ENCODE assay signal across 20 cellular contexts in the genomic region with DNA sequence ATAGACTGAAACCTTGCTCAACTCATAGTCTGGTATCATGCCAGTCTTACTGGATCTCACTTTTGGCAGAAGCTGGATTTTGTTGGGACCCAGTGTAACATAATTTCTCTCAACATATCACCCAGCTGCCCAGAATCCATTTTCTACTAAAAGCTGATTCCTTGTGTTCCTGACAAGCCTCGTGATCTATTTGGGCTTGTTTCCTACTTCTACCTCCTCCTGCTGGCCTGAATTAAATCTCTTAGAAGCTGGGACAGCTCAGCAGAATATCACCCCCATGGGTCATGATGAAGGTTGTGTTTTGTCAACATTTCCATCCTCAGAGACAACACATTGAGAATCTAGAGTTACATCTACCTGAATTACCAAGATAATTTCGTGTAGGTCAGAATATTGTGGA. TPM values are rescaled to one million over a fixed set of nuclear protein-coding genes. Genes with fewer than 3 reads are reported as not detected.
DNase-seq lines count a peak whose midpoint lies in the region; ATAC-seq and TF ChIP-seq lines count a peak whose summit lies in the region.
"Had no signal": no experiment of that assay in that cellular context is flagged by ENCODE, and none has a peak within 500 bp of the region (broad histone marks: within the 10 kb centered on the region; RNA-seq: fewer than 3 reads in every experiment).

No MANE protein-coding gene starts in this region.

- H3K27ac ChIP-seq in mesenchymal stem cell (ENCODE audit: low read length, poor library complexity, severe bottlenecking), result no peak overlapping the region
- H3K27ac ChIP-seq in left lung, result no peak overlapping the region
- H3K27ac ChIP-seq: left ventricle myocardium inferior, psoas muscle had no signal

- H4K91ac ChIP-seq in mesenchymal stem cell (ENCODE audit: low read length), result no peak overlapping the region

- no peak overlapping the region for H2BK15ac ChIP-seq in mesenchymal stem cell (ENCODE audit: low read depth, poor library complexity, severe bottlenecking)

- H3K4me3 ChIP-seq in AG10803 (ENCODE audit: low read length) (no peak overlapping the region), LNCaP clone FGC (ENCODE audit: low read depth, low read length) (no peak overlapping the region), cardiac fibroblast (replicated peaks in 1 of 2; ENCODE audit: low read depth in 2 of 2, low read length in 2 of 2) (no peak overlapping the region), mesenchymal stem cell (ENCODE audit: insufficient read depth in 1 of 2, low read depth in 1 of 2, low read length in 2 of 2) (no peak overlapping the region), left lung (no peak overlapping the region)
- H3K4me3 ChIP-seq: left ventricle myocardium inferior, psoas muscle had no signal

- no peaks in the 10 kb centered on the region for H3K9me3 ChIP-seq in mesenchymal stem cell (ENCODE audit: control insufficient read depth, low read length)
- no peaks in the 10 kb centered on the region for H3K9me3 ChIP-seq in left lung
- H3K9me3 ChIP-seq: left ventricle myocardium inferior, psoas muscle had no signal

- peak overlapping the region; percentile 30 for H3K9ac ChIP-seq in mesenchymal stem cell (ENCODE audit: low read length)

- no peak overlapping the region for H2AK5ac ChIP-seq in mesenchymal stem cell (ENCODE audit: low read length, severe bottlenecking)

- H3K4me1 ChIP-seq in mesenchymal stem cell (ENCODE audit: control insufficient read depth, insufficient read depth, low read depth, low read length), result peaks cover 9% of the 10 kb centered on the region
- H3K4me1 ChIP-seq in left lung, result no peaks in the 10 kb centered on the region
- H3K4me1 ChIP-seq: psoas muscle had no signal

- no peak overlapping the region for H3K18ac ChIP-seq in mesenchymal stem cell (ENCODE audit: low read depth in 1 of 2, low read length in 2 of 2)

- H3K14ac ChIP-seq in mesenchymal stem cell (ENCODE audit: low read length in 2 of 2), result no peak overlapping the region

- no peak overlapping the region for H2BK120ac ChIP-seq in mesenchymal stem cell (ENCODE audit: low read depth, low read length)

- H3K4me2 ChIP-seq in mesenchymal stem cell (ENCODE audit: low read length, poor library complexity, severe bottlenecking), result no peak overlapping the region

- no peak overlapping the region for H2AFZ ChIP-seq in mesenchymal stem cell (ENCODE audit: low read depth, low read length)

- ATAC-seq in GM21786 (IDR thresholded peaks at IDR 0.05; ENCODE audit: unreplicated experiment), result no peak
- ATAC-seq in left lung, result no peak
- ATAC-seq: activated CD8-positive, alpha-beta T cell treated with anti-CD3 and anti-CD28 coated beads for 36 hours; activated naive CD8-positive, alpha-beta T cell treated with anti-CD3 and anti-CD28 coated beads, Interleukin-2, amount 50 U/mL, for 24 hours had no signal

- no peak overlapping the region for H3K4ac ChIP-seq in mesenchymal stem cell (ENCODE audit: low read depth in 1 of 2, low read length in 2 of 2)

- H3K36me3 ChIP-seq in mesenchymal stem cell (ENCODE audit: control insufficient read depth in 1 of 2, insufficient read depth in 2 of 2, low read depth in 1 of 2, low read length in 2 of 2), result no peaks in the 10 kb centered on the region
- H3K36me3 ChIP-seq in left lung, result no peaks in the 10 kb centered on the region
- H3K36me3 ChIP-seq: left ventricle myocardium inferior had no signal

- intact Hi-C loops in left lung (cut with DNase I), result no loop called here

- no peaks in the 10 kb centered on the region for H3K79me1 ChIP-seq in mesenchymal stem cell (replicated peaks; ENCODE audit: low read length, poor library complexity, severe bottlenecking)

- DNase-seq in AG10803 (ENCODE audit: low read depth) (peak; percentile 41), LNCaP clone FGC (ENCODE audit: low read depth) (no peak), cardiac fibroblast (ENCODE audit: low read depth in 2 of 2) (peak; percentile 33 to 49), mesenchymal stem cell (no peak), left lung (no peak), kidney glomerular epithelial cell (lab: John Stamatoyannopoulos, UW) (no peak), activated gamma-delta T cell (lab: John Stamatoyannopoulos, UW) (no peak)
- DNase-seq: activated CD8-positive, alpha-beta T cell treated with anti-CD3 and anti-CD28 coated beads for 36 hours; activated naive CD8-positive, alpha-beta T cell treated with anti-CD3 and anti-CD28 coated beads, Interleukin-2, amount 50 U/mL, for 24 hours; C1 segment of cervical spinal cord; cerebellar nuclear complex; DMS153; erythroblast; left ventricle myocardium inferior; NCI-H146; psoas muscle; stimulated activated CD4-positive, alpha-beta T cell treated with anti-CD3 and anti-CD28 coated beads, Interleukin-15, amount 100 ng/mL, for 24 hours had no signal

- TF ChIP-seq CTCF in AG10803 (conservative IDR thresholded peaks at IDR 0.05; ENCODE audit: low read length) (peak; percentile 33; the same call in 1 of the 2 replicates), LNCaP clone FGC (IDR thresholded peaks at IDR 0.05; ENCODE audit: control insufficient read depth, extremely low read depth, insufficient read depth) (peak; percentile 18; the same call in 1 of the 2 replicates), cardiac fibroblast (IDR thresholded peaks at IDR 0.05; ENCODE audit: low read depth, low read length) (peak; percentile 17), left lung (IDR thresholded peaks at IDR 0.05) (no peak)

- H2BK5ac ChIP-seq in mesenchymal stem cell (ENCODE audit: low read depth, low read length, poor library complexity, severe bottlenecking), result no peak overlapping the region

- WGBS in mesenchymal stem cell, result 57% methylated on average over 1 of the region's 2 CpGs

- H4K8ac ChIP-seq in mesenchymal stem cell (ENCODE audit: low read length), result no peak overlapping the region

- no peak overlapping the region for H3K23ac ChIP-seq in mesenchymal stem cell (ENCODE audit: low read length in 2 of 2)

- H3K27me3 ChIP-seq in mesenchymal stem cell (ENCODE audit: control insufficient read depth in 1 of 2, insufficient read depth in 1 of 2, low read length in 2 of 2) (peaks cover 32 to 54% of the 10 kb centered on the region in 2 experiments), left lung (peaks cover 0 to 30% of the 10 kb centered on the region in 2 donors)

- no peak overlapping the region for H2BK12ac ChIP-seq in mesenchymal stem cell (ENCODE audit: low read length in 2 of 2)

RNA-seq across cellular contexts. Expression of gene GOLT1A, which starts 7.7 kb away (rescaled TPM):
- polyA plus RNA-seq in mesenchymal stem cell (2013, experiment 1 of 2), result not detected
- not detected for polyA plus RNA-seq in mesenchymal stem cell (2013, experiment 2 of 2)
- 10 to 100 TPM in 1 of 2 donors, 1 to 10 TPM in 1; 9.5 to 22.6 TPM for total RNA-seq in left lung
- total RNA-seq: activated CD8-positive, alpha-beta T cell treated with anti-CD3 and anti-CD28 coated beads for 36 hours; left ventricle myocardium inferior; LHCN-M2; myocyte; psoas muscle had no signal

RNA-seq across cellular contexts. Expression of gene KISS1, which starts 9.8 kb away (rescaled TPM):
- polyA plus RNA-seq in mesenchymal stem cell (2013, experiment 1 of 2), result 0.08 TPM
- polyA plus RNA-seq in mesenchymal stem cell (2013, experiment 2 of 2), result 0.22 TPM
- 1 to 10 TPM in 1 of 2 donors, not detected in 1; 1.5 TPM for total RNA-seq in left lung
- total RNA-seq: activated CD8-positive, alpha-beta T cell treated with anti-CD3 and anti-CD28 coated beads for 36 hours; left ventricle myocardium inferior; LHCN-M2; psoas muscle had no signal

RNA-seq across cellular contexts. Expression of gene REN, which starts 40.0 kb away (rescaled TPM):
- 0.10 TPM for polyA plus RNA-seq in mesenchymal stem cell (2013, experiment 1 of 2)
- 0.07 TPM for polyA plus RNA-seq in mesenchymal stem cell (2013, experiment 2 of 2)
- total RNA-seq in left lung, result 1 to 10 TPM in 1 of 2 donors, under 1 TPM in 1; 0.18 to 2.4 TPM
- total RNA-seq: activated CD8-positive, alpha-beta T cell treated with anti-CD3 and anti-CD28 coated beads for 36 hours; left ventricle myocardium inferior; LHCN-M2; myocyte; psoas muscle had no signal
- polyA plus RNA-seq: psoas muscle had no signal

RNA-seq across cellular contexts. Expression of gene ETNK2, which starts 54.3 kb away (rescaled TPM):
- 5.0 TPM for polyA plus RNA-seq in mesenchymal stem cell (2013, experiment 1 of 2)
- 4.8 TPM for polyA plus RNA-seq in mesenchymal stem cell (2013, experiment 2 of 2)
- total RNA-seq in left lung, result 1 to 10 TPM; 2.6 to 6.4 TPM

Comparison
In these comparisons a context has a peak if more than half of its experiments do, and no peak if none do; other contexts are left out.
1. DNase-seq: peak in AG10803 (single experiment) and cardiac fibroblast (2 of 2); none in LNCaP clone FGC (single experiment), mesenchymal stem cell (single experiment), left lung (0 of 2), kidney glomerular epithelial cell (single experiment) and activated gamma-delta T cell (single experiment).
2. CTCF ChIP-seq: peak in AG10803 (single experiment), LNCaP clone FGC (single experiment) and cardiac fibroblast (single experiment); none in left lung (0 of 2).